Comparison of ENCODE assay signal across 8 cellular contexts in genomic region chr1:36450270-36450918, GRCh38. TPM values are rescaled to one million over a fixed set of nuclear protein-coding genes. Genes with fewer than 3 reads are reported as not detected.
DNase-seq lines count a peak whose midpoint lies in the region; ATAC-seq, FAIRE-seq and TF ChIP-seq lines count a peak whose summit lies in the region.

Gene OSCP1 (minus strand): TSS chr1:36450451. CDS start chr1:36450369, 82 bp downstream.

- BruUV-seq in PC-9 (replicated peaks; lab: Mats Ljungman, UMichigan): no TSS peak

- no peaks in the 10 kb centered on the region for H3K4me1 ChIP-seq in PC-9 (replicated peaks; ENCODE audit: insufficient read depth)
- peaks cover 4% of the 10 kb centered on the region for H3K4me1 ChIP-seq in mucosa of stomach (ENCODE audit: control insufficient read depth, insufficient read depth, low read length)

- peak within 1 kb of the TSS; percentile 73 for H3K27ac ChIP-seq in PC-9

- H3K9me3 Mint-ChIP-seq in activated T-cell treated with anti-CD3 and anti-CD28 coated beads, Interleukin-2, amount 50 U/mL, for 72 hours: no peaks in the 10 kb centered on the region

- intact Hi-C loops in PC-9 (cut with micrococcal nuclease; ENCODE audit: unreplicated experiment): loop anchor here (1.0 kb wide), 3 partner anchors 13 to 108 kb away; no protein-coding TSS in a partner anchor

- no peaks in the 10 kb centered on the region for H3K9me2 ChIP-seq in PC-9 (ENCODE audit: insufficient read depth)

- TF ChIP-seq CTCF in D721Med (IDR thresholded peaks at IDR 0.05; ENCODE audit: insufficient read depth, missing control alignments): no peak
- no peak; the same call in 1 of the 2 replicates for TF ChIP-seq CTCF in PC-9 (conservative IDR thresholded peaks at IDR 0.05)

- H3K4me3 Mint-ChIP-seq in activated T-cell treated with anti-CD3 and anti-CD28 coated beads, Interleukin-2, amount 50 U/mL, for 72 hours: peak within 1 kb of the TSS; percentile 84 to 91

- H3K4me3 ChIP-seq in PC-9 (peak within 1 kb of the TSS; percentile 87), mucosa of stomach (ENCODE audit: low read length) (peak within 1 kb of the TSS; percentile 64)

- H3K9me3 ChIP-seq in PC-9 (ENCODE audit: insufficient read depth, low read depth): no peaks in the 10 kb centered on the region
- no peaks in the 10 kb centered on the region for H3K9me3 ChIP-seq in mucosa of stomach (ENCODE audit: control insufficient read depth, low read length)

- peaks cover 0 to 7% of the 10 kb centered on the region in 2 donors for H3K36me3 Mint-ChIP-seq in activated T-cell treated with anti-CD3 and anti-CD28 coated beads, Interleukin-2, amount 50 U/mL, for 72 hours (ENCODE audit: insufficient read depth in 2 of 2)

- peak; percentile 100 for DNase-seq in D721Med (ENCODE audit: insufficient read length, low spot score)
- DNase-seq in HuH-7 (ENCODE audit: low spot score): peak; percentile 96
- DNase-seq in PC-9: peak; percentile 89 to 98
- DNase-seq in activated T-cell treated with anti-CD3 and anti-CD28 coated beads, Interleukin-2, amount 50 U/mL, for 72 hours: peak; percentile 91 to 92
- peak; percentile 91 for DNase-seq in stimulated activated CD8-positive, alpha-beta memory T cell treated with anti-CD3 and anti-CD28 coated beads, Interleukin-4, amount 100 ng/mL, for 48 hours

- peaks cover 20% of the 10 kb centered on the region for H3K4me1 Mint-ChIP-seq in activated T-cell treated with anti-CD3 and anti-CD28 coated beads, Interleukin-2, amount 50 U/mL, for 72 hours (ENCODE audit: low read depth)

- FAIRE-seq in D721Med (lab: Jason Lieb, UNC): no peak

- POLR2A ChIA-PET in PC-9 (lab: Charles Lee; ENCODE audit: unreplicated experiment): interaction anchor here (0.5 to 1.2 kb wide), 18 partner anchors 9 to 1358 kb away, joined by 3 to 14 read pairs (median 4); partner anchors contain the start of genes MRPS15 and SNIP1

- H3F3A ChIP-seq in PC-9 (ENCODE audit: insufficient read depth, low read depth): peaks cover 22% of the 10 kb centered on the region; the same call in 1 of the 2 replicates

- no peaks in the 10 kb centered on the region for H4K20me1 ChIP-seq in PC-9 (ENCODE audit: insufficient read depth)

- H3K27me3 ChIP-seq in PC-9 (ENCODE audit: insufficient read depth, low read depth) (no peaks in the 10 kb centered on the region), mucosa of stomach (ENCODE audit: control insufficient read depth, insufficient read depth, low read length) (no peaks in the 10 kb centered on the region)

- no peaks in the 10 kb centered on the region for H3K79me2 ChIP-seq in PC-9 (ENCODE audit: low read depth)

- peak within 1 kb of the TSS; percentile 97 for H2AFZ ChIP-seq in PC-9

- peak within 1 kb of the TSS; percentile 93 for H3K9ac ChIP-seq in mucosa of stomach (ENCODE audit: low read length)

- H3K27ac Mint-ChIP-seq in activated T-cell treated with anti-CD3 and anti-CD28 coated beads, Interleukin-2, amount 50 U/mL, for 72 hours: peak within 1 kb of the TSS; percentile 50

- peak within 1 kb of the TSS; percentile 85 for H3K4me2 ChIP-seq in PC-9

- ATAC-seq in GM21515 (IDR thresholded peaks at IDR 0.05; ENCODE audit: unreplicated experiment): peak; percentile 96
- ATAC-seq in activated T-cell treated with anti-CD3 and anti-CD28 coated beads, Interleukin-2, amount 50 U/mL, for 72 hours (replicated peaks in 1 of 2): peak; percentile 99 to 100
- peak; percentile 97 for ATAC-seq in esophagus mucosa

- CTCF ChIA-PET in PC-9 (lab: Charles Lee): interaction anchor here (1.3 kb wide), 1 partner anchor 66 kb away, joined by 5 read pairs; no protein-coding TSS in a partner anchor

- no peaks in the 10 kb centered on the region for H3K27me3 Mint-ChIP-seq in activated T-cell treated with anti-CD3 and anti-CD28 coated beads, Interleukin-2, amount 50 U/mL, for 72 hours (ENCODE audit: low read depth)

- H3K36me3 ChIP-seq in PC-9 (ENCODE audit: low read depth) (no peaks in the 10 kb centered on the region; the same call in 1 of the 2 replicates), mucosa of stomach (ENCODE audit: control insufficient read depth, insufficient read depth, low read length) (peaks cover 4% of the 10 kb centered on the region)

RNA-seq across cellular contexts. Expression of gene OSCP1, which starts in this region (rescaled TPM):
- total RNA-seq in PC-9 (2021) (21.6 and 25.7 TPM in 2 replicates), esophagus mucosa (7.3 TPM)
- total RNA-seq in activated T-cell treated with anti-CD3 and anti-CD28 coated beads, Interleukin-2, amount 50 U/mL, for 72 hours: 1 to 10 TPM; 1.4 to 2.1 TPM

Comparison
In these comparisons a context has a peak if more than half of its experiments do, and no peak if none do; other contexts are left out.
1. Peak in every context shown above with its lines: DNase-seq, ATAC-seq, H3K4me3 ChIP-seq and H3K27ac ChIP-seq.